In genomic region chr1:231190456-231190855, GRCh38 we compare ENCODE assay signal across 31 cellular contexts. TPM values are rescaled to one million over a fixed set of nuclear protein-coding genes. Genes with fewer than 3 reads are reported as not detected.
"Had no signal": no experiment of that assay in that cellular context is flagged by ENCODE, and none has a peak within 500 bp of the region (broad histone marks: within the 10 kb centered on the region; RNA-seq: fewer than 3 reads in every experiment).

No MANE protein-coding gene starts in this region.

- ATAC-seq: activated CD8-positive, alpha-beta T cell treated with anti-CD3 and anti-CD28 coated beads, Interleukin-2, amount 10 ng/mL, durations not matched to agents 7 days and 5 days; Panc1 had no signal

- H3K4me3 ChIP-seq: ascending aorta, cardiac muscle cell, MG63, SJCRH30, SK-N-MC had no signal

- H3K27me3 ChIP-seq: ascending aorta, SJCRH30 had no signal

- H3K36me3 Mint-ChIP-seq: activated naive CD4-positive, alpha-beta T cell treated with anti-CD3 and anti-CD28 coated beads, Interleukin-2, amount 50 U/mL, for 24 hours; activated naive CD8-positive, alpha-beta T cell treated with anti-CD3 and anti-CD28 coated beads, Interleukin-2, amount 10 ng/mL, durations not matched to agents 7 days and 5 days had no signal

- H3K9me3 Mint-ChIP-seq: activated CD4-positive, alpha-beta T cell treated with anti-CD3 and anti-CD28 coated beads, Interleukin-2, amount 10 ng/mL, durations not matched to agents 7 days and 5 days; activated naive CD4-positive, alpha-beta T cell treated with anti-CD3 and anti-CD28 coated beads, Interleukin-2, amount 50 U/mL, for 24 hours; activated naive CD8-positive, alpha-beta T cell treated with anti-CD3 and anti-CD28 coated beads, Interleukin-2, amount 10 ng/mL, durations not matched to agents 7 days and 5 days; activated T-cell treated with anti-CD3 and anti-CD28 coated beads, Interleukin-2, amount 50 U/mL, for 24 hours; activated T-helper 1 cell treated with anti-CD3 and anti-CD28 coated beads, Interleukin-12 subunit alpha, Interleukin-12 subunit beta, Interleukin-2, Interleukin-4 antibody, amounts not matched to agents 30 ng/mL and 10 ng/mL and 1 ng/mL, durations not matched to agents 14 hours and 24 hours and 36 hours; T-helper 2 cell treated with Interferon-gamma antibody and Interleukin-4, amounts not matched to agents 5 μg/mL and 100 μg/mL, for 36 hours had no signal

- H3K4me1 Mint-ChIP-seq: activated CD4-positive, alpha-beta T cell treated with anti-CD3 and anti-CD28 coated beads, Interleukin-2, amount 10 ng/mL, durations not matched to agents 7 days and 5 days; activated naive CD4-positive, alpha-beta T cell treated with anti-CD3 and anti-CD28 coated beads, Interleukin-2, amount 50 U/mL, for 24 hours; activated naive CD8-positive, alpha-beta T cell treated with anti-CD3 and anti-CD28 coated beads, Interleukin-2, amount 10 ng/mL, durations not matched to agents 7 days and 5 days had no signal

- H3K9me3 ChIP-seq: ascending aorta, MG63, SJCRH30 had no signal

- H3K27ac Mint-ChIP-seq: activated CD4-positive, alpha-beta T cell treated with anti-CD3 and anti-CD28 coated beads, Interleukin-2, amount 10 ng/mL, durations not matched to agents 7 days and 5 days; activated CD8-positive, alpha-beta T cell treated with anti-CD3 and anti-CD28 coated beads, Interleukin-2, amount 10 ng/mL, durations not matched to agents 7 days and 5 days; activated naive CD4-positive, alpha-beta T cell treated with anti-CD3 and anti-CD28 coated beads, Interleukin-2, amount 50 U/mL, for 24 hours; activated naive CD8-positive, alpha-beta T cell treated with anti-CD3 and anti-CD28 coated beads, Interleukin-2, amount 10 ng/mL, durations not matched to agents 7 days and 5 days; activated T-cell treated with anti-CD3 and anti-CD28 coated beads, Interleukin-2, amount 50 U/mL, for 24 hours; activated T-helper 1 cell treated with anti-CD3 and anti-CD28 coated beads, Interleukin-12 subunit alpha, Interleukin-12 subunit beta, Interleukin-2, Interleukin-4 antibody, amounts not matched to agents 30 ng/mL and 10 ng/mL and 1 ng/mL, durations not matched to agents 14 hours and 24 hours and 36 hours; T-helper 2 cell treated with Interferon-gamma antibody and Interleukin-4, amounts not matched to agents 5 μg/mL and 100 μg/mL, for 36 hours had no signal

- DNase-seq: activated CD4-positive, alpha-beta T cell treated with anti-CD3 and anti-CD28 coated beads, Interleukin-2, amount 10 ng/mL, durations not matched to agents 7 days and 5 days; activated CD4-positive, alpha-beta T cell treated with anti-CD3 and anti-CD28 coated beads, Interleukin-2, amount 50 U/mL, for 48 hours; activated CD8-positive, alpha-beta T cell treated with anti-CD3 and anti-CD28 coated beads, Interleukin-2, amount 10 ng/mL, durations not matched to agents 7 days and 5 days; activated gamma-delta T cell; activated naive CD4-positive, alpha-beta T cell treated with Interleukin-2 at 50 U/mL for 16 hours; activated naive CD8-positive, alpha-beta T cell treated with anti-CD3 and anti-CD28 coated beads, Interleukin-2, amount 10 ng/mL, durations not matched to agents 7 days and 5 days; activated T-cell treated with anti-CD3 and anti-CD28 coated beads, Interleukin-2, amount 50 U/mL, for 24 hours; amygdala; Kasumi-1; KG1; MG63; NCI-H1048; NCI-H1105 treated with DMSO at 0.1 percent for 48 hours; NCI-H1436; NCI-H1694; NCI-H1930; NCI-H2081 treated with DMSO at 0.1 percent for 48 hours; NCI-H226; NCI-H446 treated with DMSO at 0.1 percent for 48 hours; NCI-H524 treated with DMSO at 0.1 percent for 48 hours; SHP77; SJCRH30 had no signal

- H3K4me3 Mint-ChIP-seq: activated CD4-positive, alpha-beta T cell treated with anti-CD3 and anti-CD28 coated beads, Interleukin-2, amount 10 ng/mL, durations not matched to agents 7 days and 5 days; activated CD8-positive, alpha-beta T cell treated with anti-CD3 and anti-CD28 coated beads, Interleukin-2, amount 10 ng/mL, durations not matched to agents 7 days and 5 days; activated naive CD4-positive, alpha-beta T cell treated with anti-CD3 and anti-CD28 coated beads, Interleukin-2, amount 50 U/mL, for 24 hours; activated naive CD8-positive, alpha-beta T cell treated with anti-CD3 and anti-CD28 coated beads, Interleukin-2, amount 10 ng/mL, durations not matched to agents 7 days and 5 days; activated T-cell treated with anti-CD3 and anti-CD28 coated beads, Interleukin-2, amount 50 U/mL, for 24 hours; activated T-helper 1 cell treated with anti-CD3 and anti-CD28 coated beads, Interleukin-12 subunit alpha, Interleukin-12 subunit beta, Interleukin-2, Interleukin-4 antibody, amounts not matched to agents 30 ng/mL and 10 ng/mL and 1 ng/mL, durations not matched to agents 14 hours and 24 hours and 36 hours; T-helper 2 cell treated with Interferon-gamma antibody and Interleukin-4, amounts not matched to agents 5 μg/mL and 100 μg/mL, for 36 hours had no signal

- H3K27ac ChIP-seq: ascending aorta, cardiac muscle cell, SJCRH30, SK-N-MC had no signal

- H3K36me3 ChIP-seq: ascending aorta, cardiac muscle cell, MG63, SJCRH30 had no signal

- H3K4me1 ChIP-seq: ascending aorta had no signal

RNA-seq across cellular contexts. Expression of gene TRIM67, which starts 28.6 kb away (rescaled TPM):
- total RNA-seq: activated CD4-positive, alpha-beta T cell treated with anti-CD3 and anti-CD28 coated beads, Interleukin-2, amount 10 ng/mL, durations not matched to agents 7 days and 5 days; activated CD8-positive, alpha-beta T cell treated with anti-CD3 and anti-CD28 coated beads, Interleukin-2, amount 10 ng/mL, durations not matched to agents 7 days and 5 days; activated naive CD8-positive, alpha-beta T cell treated with anti-CD3 and anti-CD28 coated beads, Interleukin-2, amount 10 ng/mL, durations not matched to agents 7 days and 5 days; activated T-helper 1 cell treated with anti-CD3 and anti-CD28 coated beads, Interleukin-12 subunit alpha, Interleukin-12 subunit beta, Interleukin-2, Interleukin-4 antibody, amounts not matched to agents 30 ng/mL and 10 ng/mL and 1 ng/mL, durations not matched to agents 14 hours and 24 hours and 36 hours; ascending aorta; RPMI7951; SJCRH30; T-helper 1 cell treated with Interleukin-12 subunit alpha and Interleukin-12 subunit beta and Interleukin-4 antibody, amounts not matched to agents 30 ng/mL and 1 ng/mL, for 36 hours had no signal
- polyA plus RNA-seq: cardiac muscle cell had no signal
